Comparison of ENCODE assay signal across 8 cellular contexts in genomic region chr17:78933959-78934568, GRCh38. TPM values are rescaled to one million over a fixed set of nuclear protein-coding genes. Genes with fewer than 3 reads are reported as not detected.
DNase-seq lines count a peak whose midpoint lies in the region; ATAC-seq and TF ChIP-seq lines count a peak whose summit lies in the region.

No MANE protein-coding gene starts in this region.

- no peaks in the 10 kb centered on the region for H3K36me3 Mint-ChIP-seq in endothelial cell (ENCODE audit: low read depth, unreplicated experiment)
- no peaks in the 10 kb centered on the region for H3K36me3 Mint-ChIP-seq in activated CD4-positive, alpha-beta T cell treated with anti-CD3 and anti-CD28 coated beads, Interleukin-2, amount 10 ng/mL, durations not matched to agents 7 days and 5 days (ENCODE audit: low read depth)

- H3K36me3 ChIP-seq in left lung (no peaks in the 10 kb centered on the region), stomach smooth muscle (ENCODE audit: control insufficient read depth in 2 of 2, insufficient read depth in 2 of 2, low read length in 2 of 2) (no peaks in the 10 kb centered on the region)

- H3K9me3 Mint-ChIP-seq in endothelial cell (ENCODE audit: unreplicated experiment): no peaks in the 10 kb centered on the region
- H3K9me3 Mint-ChIP-seq in activated CD4-positive, alpha-beta T cell treated with anti-CD3 and anti-CD28 coated beads, Interleukin-2, amount 10 ng/mL, durations not matched to agents 7 days and 5 days: no peaks in the 10 kb centered on the region

- peak overlapping the region; percentile 51 to 78 for H3K9ac ChIP-seq in stomach smooth muscle (ENCODE audit: low read length in 2 of 2)

- H3K4me1 ChIP-seq in left lung: peaks cover 13 to 19% of the 10 kb centered on the region in 2 donors
- peaks cover 36% of the 10 kb centered on the region for H3K4me1 ChIP-seq in stomach smooth muscle (ENCODE audit: control insufficient read depth, insufficient read depth, low read length)

- intact Hi-C loops in left lung (cut with DNase I): no loop called here

- peak; percentile 50 to 90 (median 76) for DNase-seq in NCI-H1417 (lab: John Stamatoyannopoulos, UW)
- DNase-seq in NCI-H1417 treated with DMSO at 0.1 percent for 48 hours (lab: John Stamatoyannopoulos, UW): no peak
- peak; percentile 16 for DNase-seq in NCI-H82 treated with DMSO at 0.1 percent for 48 hours (lab: John Stamatoyannopoulos, UW; ENCODE audit: unreplicated experiment)
- peak; percentile 99 for DNase-seq in dedifferentiated amniotic fluid mesenchymal stem cell (ENCODE audit: extremely low spot score)
- peak; percentile 90 to 93 for DNase-seq in left lung
- DNase-seq in endothelial cell (ENCODE audit: low spot score): no peak
- no peak for DNase-seq in activated CD4-positive, alpha-beta T cell treated with anti-CD3 and anti-CD28 coated beads, Interleukin-2, amount 10 ng/mL, durations not matched to agents 7 days and 5 days

- no peak overlapping the region for H3K4me3 Mint-ChIP-seq in endothelial cell (ENCODE audit: unreplicated experiment)
- no peak overlapping the region for H3K4me3 Mint-ChIP-seq in activated CD4-positive, alpha-beta T cell treated with anti-CD3 and anti-CD28 coated beads, Interleukin-2, amount 10 ng/mL, durations not matched to agents 7 days and 5 days

- CTCF ChIA-PET in activated CD4-positive, alpha-beta T cell treated with anti-CD3 and anti-CD28 coated beads, Interleukin-2, amount 10 ng/mL, durations not matched to agents 7 days and 5 days (lab: Charles Lee): interaction anchor here (1.2 kb wide), 2 partner anchors 9 to 59 kb away, joined by 3 read pairs; no protein-coding TSS in a partner anchor

- POLR2A ChIA-PET in activated CD4-positive, alpha-beta T cell treated with anti-CD3 and anti-CD28 coated beads, Interleukin-2, amount 10 ng/mL, durations not matched to agents 7 days and 5 days (lab: Charles Lee): no interaction called here

- peaks cover 7% of the 10 kb centered on the region for H3K4me1 Mint-ChIP-seq in endothelial cell (ENCODE audit: unreplicated experiment)
- peaks cover 14% of the 10 kb centered on the region for H3K4me1 Mint-ChIP-seq in activated CD4-positive, alpha-beta T cell treated with anti-CD3 and anti-CD28 coated beads, Interleukin-2, amount 10 ng/mL, durations not matched to agents 7 days and 5 days

- H3K27me3 Mint-ChIP-seq in endothelial cell (ENCODE audit: unreplicated experiment): peaks cover 6% of the 10 kb centered on the region
- H3K27me3 Mint-ChIP-seq in activated CD4-positive, alpha-beta T cell treated with anti-CD3 and anti-CD28 coated beads, Interleukin-2, amount 10 ng/mL, durations not matched to agents 7 days and 5 days: peaks cover under 1% of the 10 kb centered on the region

- H3K27me3 ChIP-seq in left lung: no peaks in the 10 kb centered on the region
- H3K27me3 ChIP-seq in stomach smooth muscle (ENCODE audit: control insufficient read depth in 1 of 2, insufficient read depth in 2 of 2, low read length in 2 of 2): no peaks in the 10 kb centered on the region

- peak; percentile 82 for ATAC-seq in left lung

- peak overlapping the region; percentile 53 to 87 for H3K27ac ChIP-seq in left lung
- H3K27ac ChIP-seq in stomach smooth muscle (ENCODE audit: low read length): peak overlapping the region; percentile 96

- H3K4me3 ChIP-seq in left lung (peak overlapping the region in 1 of 2 donors; percentile 9), stomach smooth muscle (ENCODE audit: low read length in 2 of 2) (peak overlapping the region; percentile 28 to 66)

- no peaks in the 10 kb centered on the region for H3K9me3 ChIP-seq in left lung
- H3K9me3 ChIP-seq in stomach smooth muscle (ENCODE audit: control insufficient read depth in 2 of 2, low read length in 2 of 2): no peaks in the 10 kb centered on the region

- no peak for TF ChIP-seq CTCF in left lung (IDR thresholded peaks at IDR 0.05)
- TF ChIP-seq CTCF in endothelial cell (IDR thresholded peaks at IDR 0.05; ENCODE audit: unreplicated experiment): no peak

- no peak overlapping the region for H3K27ac Mint-ChIP-seq in endothelial cell (ENCODE audit: unreplicated experiment)
- no peak overlapping the region for H3K27ac Mint-ChIP-seq in activated CD4-positive, alpha-beta T cell treated with anti-CD3 and anti-CD28 coated beads, Interleukin-2, amount 10 ng/mL, durations not matched to agents 7 days and 5 days

RNA-seq across cellular contexts. Expression of gene TIMP2, which starts 8.9 kb away (rescaled TPM):
- total RNA-seq in left lung (100 to 1,000 TPM; 196 to 313 TPM), endothelial cell (ENCODE audit: unreplicated experiment) (41.5 TPM)
- total RNA-seq in activated CD4-positive, alpha-beta T cell treated with anti-CD3 and anti-CD28 coated beads, Interleukin-2, amount 10 ng/mL, durations not matched to agents 7 days and 5 days: 1 to 10 TPM; 2.4 to 2.6 TPM

RNA-seq across cellular contexts. Expression of gene CEP295NL, which starts 31.1 kb away (rescaled TPM):
- total RNA-seq in left lung: 1 to 10 TPM; 1.6 to 6.6 TPM
- total RNA-seq in endothelial cell (ENCODE audit: unreplicated experiment): 1.4 TPM
- total RNA-seq in activated CD4-positive, alpha-beta T cell treated with anti-CD3 and anti-CD28 coated beads, Interleukin-2, amount 10 ng/mL, durations not matched to agents 7 days and 5 days: under 1 TPM in 1 of 2 experiments, not detected in 1; 0.10 TPM

RNA-seq across cellular contexts. Expression of gene LGALS3BP, which starts 45.7 kb away (rescaled TPM):
- 100 to 1,000 TPM; 379 to 688 TPM for total RNA-seq in left lung
- total RNA-seq in endothelial cell (ENCODE audit: unreplicated experiment): 12.6 TPM
- 100 to 1,000 TPM; 269 to 284 TPM for total RNA-seq in activated CD4-positive, alpha-beta T cell treated with anti-CD3 and anti-CD28 coated beads, Interleukin-2, amount 10 ng/mL, durations not matched to agents 7 days and 5 days

Comparison
In these comparisons a context has a peak if more than half of its experiments do, and no peak if none do; other contexts are left out.
1. DNase-seq: peak in NCI-H1417 (3 of 3), NCI-H82 treated with DMSO at 0.1 percent for 48 hours (single experiment), dedifferentiated amniotic fluid mesenchymal stem cell (single experiment) and left lung (2 of 2); none in NCI-H1417 treated with DMSO at 0.1 percent for 48 hours (single experiment), endothelial cell (single experiment) and activated CD4-positive, alpha-beta T cell treated with anti-CD3 and anti-CD28 coated beads, Interleukin-2, amount 10 ng/mL, durations not matched to agents 7 days and 5 days (single experiment).
2. RNA of gene TIMP2, which starts 8.9 kb away (total RNA-seq): 196 to 313 TPM in left lung and 41.5 TPM in endothelial cell (single experiment); 2.4 to 2.6 TPM in activated CD4-positive, alpha-beta T cell treated with anti-CD3 and anti-CD28 coated beads, Interleukin-2, amount 10 ng/mL, durations not matched to agents 7 days and 5 days; every median in the first group is over 10 times any median in the second.
3. RNA of gene LGALS3BP, which starts 45.7 kb away (total RNA-seq): 379 to 688 TPM in left lung and 269 to 284 TPM in activated CD4-positive, alpha-beta T cell treated with anti-CD3 and anti-CD28 coated beads, Interleukin-2, amount 10 ng/mL, durations not matched to agents 7 days and 5 days; 12.6 TPM in endothelial cell (single experiment); every median in the first group is over 10 times any median in the second.